23 cellular contexts compared by ENCODE assay signal in the genomic region with DNA sequence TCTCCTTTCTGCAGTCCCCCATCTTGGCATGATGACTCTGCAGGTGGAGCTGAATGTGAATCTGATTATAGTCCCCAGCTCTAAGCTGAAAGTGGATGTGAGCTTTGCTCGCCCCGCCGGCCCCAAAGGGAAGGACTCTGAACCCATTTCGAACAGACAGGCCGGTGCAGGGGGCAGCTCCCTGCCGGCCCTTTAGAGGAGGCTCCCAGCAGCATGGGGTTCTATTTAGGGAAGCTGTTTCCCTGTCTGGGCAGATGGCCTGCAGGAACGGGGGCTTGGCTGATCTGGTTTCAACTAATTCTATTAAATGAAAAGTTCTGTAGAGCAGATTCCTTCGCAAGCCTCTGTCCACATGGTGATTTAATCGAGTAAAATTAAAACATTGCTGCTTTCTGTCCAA.
"Had no signal": no experiment of that assay in that cellular context is flagged by ENCODE, and none has a peak within 500 bp of the region (broad histone marks: within the 10 kb centered on the region; RNA-seq: fewer than 3 reads in every experiment).

No MANE protein-coding gene starts in this region.

- DNase-seq: activated CD4-positive, alpha-beta T cell treated with anti-CD3 and anti-CD28 coated beads for 48 hours; activated CD4-positive, alpha-beta T cell treated with anti-CD3 and anti-CD28 coated beads, Interleukin-2, amount 50 U/mL, for 48 hours; activated CD8-positive, alpha-beta memory T cell treated with anti-CD3 and anti-CD28 coated beads for 24 hours; activated effector memory CD4-positive, alpha-beta T cell treated with Interleukin-2 at 50 U/mL for 16 hours; activated naive CD4-positive, alpha-beta T cell treated with anti-CD3 and anti-CD28 coated beads, Interleukin-2, amount 10 ng/mL, durations not matched to agents 7 days and 5 days; activated naive CD8-positive, alpha-beta T cell treated with anti-CD3 and anti-CD28 coated beads, Interleukin-2, amount 10 ng/mL, durations not matched to agents 7 days and 5 days; amygdala; central memory CD4-positive, alpha-beta T cell; endodermal cell; foreskin melanocyte; heart right ventricle; left lung; lower lobe of right lung; mesenchymal stem cell; naive thymus-derived CD8-positive, alpha-beta T cell; right cardiac atrium; spleen; stimulated activated naive CD4-positive, alpha-beta T cell; T-cell had no signal

- ATAC-seq: activated CD4-positive, CD25-positive, alpha-beta regulatory T cell treated with anti-CD3 and anti-CD28 coated beads, Interleukin-2, amount 50 U/mL, for 24 hours; esophagus mucosa; heart right ventricle; left lung; lower lobe of right lung; naive thymus-derived CD8-positive, alpha-beta T cell; right cardiac atrium; T-cell had no signal

- H3K4me1 ChIP-seq: heart right ventricle, left lung, lower lobe of right lung, suprapubic skin, tibial nerve had no signal

- H3K27ac ChIP-seq: heart right ventricle, left lung, lower lobe of right lung, spleen, suprapubic skin, tibial nerve had no signal

- H3K27me3 ChIP-seq: tibial nerve had no signal

- H3K36me3 ChIP-seq: heart right ventricle, left lung, lower lobe of right lung, spleen, suprapubic skin, tibial nerve had no signal

- H3K9me3 ChIP-seq: heart right ventricle, left lung, lower lobe of right lung, spleen, suprapubic skin, tibial nerve had no signal

- H3K4me3 ChIP-seq: heart right ventricle, left lung, lower lobe of right lung, spleen, suprapubic skin, tibial nerve had no signal
